Comparison of ENCODE assay signal across 16 cellular contexts in the genomic region with DNA sequence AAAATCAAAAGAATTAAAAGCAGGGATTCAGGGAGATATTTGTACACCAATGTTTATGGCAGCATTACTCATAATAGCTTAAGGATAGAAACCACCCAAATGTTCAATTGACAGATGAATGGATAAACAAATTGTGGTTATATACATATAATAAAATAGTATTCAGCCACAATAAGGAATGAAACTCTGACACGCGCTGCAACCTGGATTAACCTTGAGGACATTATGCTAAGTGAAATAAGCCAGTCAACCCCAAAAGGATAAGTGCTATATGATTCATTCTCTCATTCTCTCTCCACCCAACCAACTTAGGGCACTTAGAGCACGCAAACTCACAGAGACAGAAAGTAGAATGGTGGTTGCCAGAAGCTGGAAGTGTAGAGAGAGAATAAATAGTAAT.
"Had no signal": no experiment of that assay in that cellular context is flagged by ENCODE, and none has a peak within 500 bp of the region (broad histone marks: within the 10 kb centered on the region; RNA-seq: fewer than 3 reads in every experiment).

No MANE protein-coding gene starts in this region.

- H3K4me2 ChIP-seq: hepatocyte had no signal

- H3K4me1 ChIP-seq: spleen, testis, tibial nerve had no signal

- ATAC-seq: natural killer cell; sciatic nerve; stimulated activated naive B cell treated with anti-CD40 and anti-IgM and Interleukin-4, amounts not matched to agents 10 μg/mL and 1 μg/mL and 100 μg/mL, for 72 hours; stimulated activated naive CD8-positive, alpha-beta T cell treated with anti-CD3 and anti-CD28 coated beads, Interleukin-15, amount 100 ng/mL, for 72 hours had no signal

- H3K9me3 Mint-ChIP-seq: natural killer cell; stimulated activated naive B cell treated with anti-CD40 and anti-IgM and Interleukin-4, amounts not matched to agents 10 μg/mL and 1 μg/mL and 100 μg/mL, for 72 hours; stimulated activated naive CD8-positive, alpha-beta T cell treated with anti-CD3 and anti-CD28 coated beads, Interleukin-15, amount 100 ng/mL, for 72 hours had no signal

- H2AFZ ChIP-seq: hepatocyte had no signal

- H3K4me1 Mint-ChIP-seq: natural killer cell; neural crest cell; stimulated activated naive B cell treated with anti-CD40 and anti-IgM and Interleukin-4, amounts not matched to agents 10 μg/mL and 1 μg/mL and 100 μg/mL, for 72 hours; stimulated activated naive CD8-positive, alpha-beta T cell treated with anti-CD3 and anti-CD28 coated beads, Interleukin-15, amount 100 ng/mL, for 72 hours had no signal

- H3K36me3 Mint-ChIP-seq: natural killer cell; stimulated activated naive B cell treated with anti-CD40 and anti-IgM and Interleukin-4, amounts not matched to agents 10 μg/mL and 1 μg/mL and 100 μg/mL, for 72 hours had no signal

- H3K27me3 ChIP-seq: hepatocyte, testis, tibial nerve had no signal

- DNase-seq: effector memory CD4-positive, alpha-beta T cell; foreskin melanocyte; head of caudate nucleus; natural killer cell; posterior cingulate gyrus; spleen; stimulated activated CD4-positive, alpha-beta T cell treated with anti-CD3 and anti-CD28 coated beads, Interleukin-15, amount 100 ng/mL, for 24 hours; stimulated activated CD4-positive, alpha-beta T cell treated with anti-CD3 and anti-CD28 coated beads, Interleukin-1b, Interleukin-23, amount 100 ng/mL, for 48 hours; stimulated activated CD4-positive, alpha-beta T cell treated with anti-CD3 and anti-CD28 coated beads, Interleukin-4, amount 100 ng/mL, for 24 hours; stimulated activated naive B cell treated with anti-CD40 and anti-IgM and Interleukin-4, amounts not matched to agents 10 μg/mL and 1 μg/mL and 100 μg/mL, for 72 hours; stimulated activated naive CD8-positive, alpha-beta T cell treated with anti-CD3 and anti-CD28 coated beads, Interleukin-15, amount 100 ng/mL, for 72 hours; testis had no signal

- H3K4me3 ChIP-seq: hepatocyte, spleen, testis, tibial nerve had no signal

- H3K9me3 ChIP-seq: spleen, testis, tibial nerve had no signal

- H3K27ac Mint-ChIP-seq: natural killer cell; stimulated activated naive B cell treated with anti-CD40 and anti-IgM and Interleukin-4, amounts not matched to agents 10 μg/mL and 1 μg/mL and 100 μg/mL, for 72 hours; stimulated activated naive CD8-positive, alpha-beta T cell treated with anti-CD3 and anti-CD28 coated beads, Interleukin-15, amount 100 ng/mL, for 72 hours had no signal

- H3K27ac ChIP-seq: hepatocyte, spleen, testis, tibial nerve had no signal

- H3K4me3 Mint-ChIP-seq: natural killer cell; neural crest cell; stimulated activated naive B cell treated with anti-CD40 and anti-IgM and Interleukin-4, amounts not matched to agents 10 μg/mL and 1 μg/mL and 100 μg/mL, for 72 hours; stimulated activated naive CD8-positive, alpha-beta T cell treated with anti-CD3 and anti-CD28 coated beads, Interleukin-15, amount 100 ng/mL, for 72 hours had no signal

- H3K36me3 ChIP-seq: spleen, tibial nerve had no signal

- H3K79me2 ChIP-seq: hepatocyte had no signal
